Comparison of ENCODE assay signal across 12 cellular contexts in the genomic region with DNA sequence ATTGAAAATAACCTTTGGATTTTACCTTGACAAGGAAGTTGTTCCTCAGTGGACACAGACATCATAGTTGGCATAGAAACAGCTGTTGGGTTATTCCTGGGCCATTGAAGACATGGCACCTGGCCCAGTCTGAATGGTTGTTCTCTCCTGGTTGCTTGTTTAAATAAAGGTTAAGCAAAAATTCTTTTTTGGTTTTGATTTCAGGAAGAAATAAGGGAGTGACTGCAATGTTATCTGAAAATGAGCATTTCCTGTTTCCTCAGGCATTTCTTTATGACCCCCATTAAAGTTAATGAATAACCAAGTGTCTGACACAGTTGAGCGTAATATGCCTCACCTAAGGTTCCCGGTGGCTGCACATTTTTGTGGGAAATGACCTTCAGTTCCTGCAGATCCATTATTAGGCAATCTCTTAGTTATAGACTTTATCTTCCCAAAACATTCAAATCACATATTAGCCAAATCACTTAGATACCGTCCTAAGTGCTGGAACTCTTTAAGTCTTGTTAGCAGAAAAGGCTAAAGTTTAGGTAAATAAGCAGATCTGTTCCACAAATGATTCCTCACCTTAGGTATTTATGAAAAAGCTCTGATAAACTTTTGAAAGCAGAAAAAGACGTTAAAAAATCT.
DNase-seq lines count a peak whose midpoint lies in the region; ATAC-seq, FAIRE-seq and TF ChIP-seq lines count a peak whose summit lies in the region.
"Had no signal": no experiment of that assay in that cellular context is flagged by ENCODE, and none has a peak within 500 bp of the region (broad histone marks: within the 10 kb centered on the region; RNA-seq: fewer than 3 reads in every experiment).

No MANE protein-coding gene starts in this region.

- FAIRE-seq in RCC 7860 (lab: Jason Lieb, UNC) = peak; percentile 88
- FAIRE-seq: keratinocyte had no signal

- H3K4me3 ChIP-seq in prostate gland = no peak overlapping the region
- H3K4me3 ChIP-seq: ascending aorta had no signal

- intact Hi-C loops in prostate gland (cut with DNase I) = no loop called here

- peak overlapping the region; percentile 37 to 50 for H3K27ac ChIP-seq in prostate gland
- H3K27ac ChIP-seq: ascending aorta had no signal

- DNase-seq in RCC 7860 (ENCODE audit: low spot score) (peak; percentile 86), glomerular endothelial cell (ENCODE audit: extremely low read depth, low read depth, low spot score) (peak; percentile 22), prostate gland (ENCODE audit: low spot score) (peak; percentile 88), globus pallidus (ENCODE audit: low spot score) (no peak), Kasumi-1 (lab: John Stamatoyannopoulos, UW) (no peak), NCI-H524 treated with DMSO at 0.1 percent for 48 hours (lab: John Stamatoyannopoulos, UW) (no peak)
- DNase-seq: DMS 273 treated with DMSO at 0.1 percent for 48 hours, NCI-H146 had no signal

- ATAC-seq in HG03175 (IDR thresholded peaks at IDR 0.05; ENCODE audit: unreplicated experiment) (peak; percentile 58), HG03457 (IDR thresholded peaks at IDR 0.05; ENCODE audit: unreplicated experiment) (no peak)

- 26% methylated on average over 4 of the region's 4 CpGs for WGBS in prostate gland

- H3K4me1 ChIP-seq in prostate gland (replicated peaks) = no peaks in the 10 kb centered on the region
- H3K4me1 ChIP-seq: ascending aorta had no signal

- TF ChIP-seq POLR2A in prostate gland (IDR thresholded peaks at IDR 0.05) = no peak

- no peaks in the 10 kb centered on the region for H3K36me3 ChIP-seq in prostate gland
- H3K36me3 ChIP-seq: ascending aorta had no signal

- H3K27me3 ChIP-seq in prostate gland (replicated peaks; ENCODE audit: insufficient read depth) = no peaks in the 10 kb centered on the region
- H3K27me3 ChIP-seq: ascending aorta had no signal

- no peak for TF ChIP-seq CTCF in prostate gland (IDR thresholded peaks at IDR 0.05)

- no peaks in the 10 kb centered on the region for H3K9me3 ChIP-seq in prostate gland
- H3K9me3 ChIP-seq: ascending aorta had no signal

Comparison
In these comparisons a context has a peak if more than half of its experiments do, and no peak if none do; other contexts are left out.
1. DNase-seq: peak in RCC 7860 (single experiment), glomerular endothelial cell (single experiment) and prostate gland (single experiment); none in globus pallidus (single experiment), Kasumi-1 (0 of 2) and NCI-H524 treated with DMSO at 0.1 percent for 48 hours (single experiment).